ENCODE assay signal across 8 cellular contexts in genomic region chr12:48882325-48882687, GRCh38. TPM values are rescaled to one million over a fixed set of nuclear protein-coding genes. Genes with fewer than 3 reads are reported as not detected.
DNase-seq lines count a peak whose midpoint lies in the region; ATAC-seq, FAIRE-seq and TF ChIP-seq lines count a peak whose summit lies in the region.

No MANE protein-coding gene starts in this region.

- no peaks in the 10 kb centered on the region for H3K9me2 ChIP-seq in Karpas-422 (replicated peaks; ENCODE audit: insufficient read depth, low read length)

- no peaks in the 10 kb centered on the region for H4K20me1 ChIP-seq in Karpas-422 (ENCODE audit: insufficient read depth, low read depth, low read length)

- H3K27ac ChIP-seq in breast epithelium (peak overlapping the region; percentile 13 to 45), esophagus muscularis mucosa (replicated peaks in 1 of 4) (peak overlapping the region; percentile 7 to 45 (median 29)), right lobe of liver (peak overlapping the region; percentile 68 to 80 (median 80)), uterus (peak overlapping the region; percentile 36 to 68), Karpas-422 (ENCODE audit: low read length) (no peak overlapping the region)

- CTCF ChIA-PET in MCF 10A (lab: Yijun Ruan, JAX), result interaction anchor here (1.4 to 4.8 kb wide), 3 partner anchors 8 to 54 kb away, joined by 4 to 24 read pairs (median 11); partner anchors contain the start of gene DDX23

- TF ChIP-seq POLR2A in breast epithelium (IDR thresholded peaks at IDR 0.05) (no peak), esophagus muscularis mucosa (IDR thresholded peaks at IDR 0.05; ENCODE audit: low read depth) (no peak), right lobe of liver (IDR thresholded peaks at IDR 0.05) (no peak), uterus (IDR thresholded peaks at IDR 0.05) (no peak)

- peaks cover 6% of the 10 kb centered on the region for H3K36me3 Mint-ChIP-seq in MCF 10A (ENCODE audit: insufficient read depth, unreplicated experiment)

- ATAC-seq in right lobe of liver (peak in 3 of 4 donors; percentile 8 to 44 (median 42)), HG03108 (IDR thresholded peaks at IDR 0.05; ENCODE audit: unreplicated experiment) (no peak)

- no peak overlapping the region for H3K9ac ChIP-seq in Karpas-422 (ENCODE audit: low read length)

- no peak overlapping the region for H3K4me3 Mint-ChIP-seq in MCF 10A (ENCODE audit: unreplicated experiment)

- H3K79me2 ChIP-seq in Karpas-422 (ENCODE audit: low read length), result no peaks in the 10 kb centered on the region

- H3K27me3 ChIP-seq in breast epithelium, result no peaks in the 10 kb centered on the region
- peaks cover 0 to 44% (median 1%) of the 10 kb centered on the region in 4 donors for H3K27me3 ChIP-seq in esophagus muscularis mucosa
- no peaks in the 10 kb centered on the region for H3K27me3 ChIP-seq in right lobe of liver
- H3K27me3 ChIP-seq in uterus, result no peaks in the 10 kb centered on the region
- no peaks in the 10 kb centered on the region for H3K27me3 ChIP-seq in Karpas-422 (ENCODE audit: low read length)

- WGBS in esophagus muscularis mucosa, result 12% methylated on average over 10 of the region's 10 CpGs
- WGBS in right lobe of liver (ENCODE audit: insufficient coverage, low coverage, low lambda C conversion rate, missing lambda C conversion rate), result 16% methylated on average over 9 of the region's 10 CpGs

- H3K27ac Mint-ChIP-seq in MCF 10A (ENCODE audit: low read depth, unreplicated experiment), result no peak overlapping the region

- no peak for FAIRE-seq in D721Med (lab: Jason Lieb, UNC)

- H3K9me3 ChIP-seq in breast epithelium (no peaks in the 10 kb centered on the region), esophagus muscularis mucosa (no peaks in the 10 kb centered on the region), right lobe of liver (no peaks in the 10 kb centered on the region), uterus (no peaks in the 10 kb centered on the region), Karpas-422 (ENCODE audit: low read length) (no peaks in the 10 kb centered on the region)

- intact Hi-C loops in breast epithelium (cut with DNase I; ENCODE audit: low total_unique reads) (no loop called here), MCF 10A (cut with micrococcal nuclease) (no loop called here), esophagus muscularis mucosa (cut with DNase I) (no loop called here), right lobe of liver (cut with DNase I) (no loop called here), uterus (cut with DNase I; ENCODE audit: low total_unique reads) (no loop called here)

- TF ChIP-seq CTCF in breast epithelium (IDR thresholded peaks at IDR 0.05), result no peak
- no peak for TF ChIP-seq CTCF in MCF 10A (IDR thresholded peaks at IDR 0.05; ENCODE audit: unreplicated experiment)
- TF ChIP-seq CTCF in esophagus muscularis mucosa (IDR thresholded peaks at IDR 0.05), result no peak
- no peak for TF ChIP-seq CTCF in right lobe of liver (IDR thresholded peaks at IDR 0.05)
- TF ChIP-seq CTCF in uterus (IDR thresholded peaks at IDR 0.05), result no peak
- TF ChIP-seq CTCF in D721Med (IDR thresholded peaks at IDR 0.05; ENCODE audit: insufficient read depth, missing control alignments), result no peak

- POLR2A ChIA-PET in MCF 10A (lab: Yijun Ruan, JAX), result interaction anchor here (1.2 kb wide), 1 partner anchor 15 kb away, joined by 3 read pairs; no protein-coding TSS in a partner anchor

- BruUV-seq in MCF 10A (replicated peaks; lab: Mats Ljungman, UMichigan), result no TSS peak

- H3K9me3 Mint-ChIP-seq in MCF 10A (ENCODE audit: unreplicated experiment), result no peaks in the 10 kb centered on the region

- peak; percentile 19 for TF ChIP-seq EP300 in esophagus muscularis mucosa (IDR thresholded peaks at IDR 0.05)

- peaks cover 27% of the 10 kb centered on the region for H3K27me3 Mint-ChIP-seq in MCF 10A (ENCODE audit: insufficient read depth, unreplicated experiment)

- H3K4me2 ChIP-seq in Karpas-422 (ENCODE audit: low read depth, low read length, poor library complexity, severe bottlenecking), result no peak overlapping the region

- H2AFZ ChIP-seq in Karpas-422 (ENCODE audit: low read length), result no peak overlapping the region

- peaks cover 8% of the 10 kb centered on the region for H3K4me1 Mint-ChIP-seq in MCF 10A (ENCODE audit: insufficient read depth, unreplicated experiment)

- H3K4me3 ChIP-seq in breast epithelium, result peak overlapping the region in 2 of 3 donors; percentile 15 to 42
- peak overlapping the region; percentile 1 to 30 (median 21) for H3K4me3 ChIP-seq in esophagus muscularis mucosa
- no peak overlapping the region for H3K4me3 ChIP-seq in right lobe of liver
- H3K4me3 ChIP-seq in uterus, result no peak overlapping the region
- no peak overlapping the region for H3K4me3 ChIP-seq in Karpas-422 (ENCODE audit: low read length)

- no peaks in the 10 kb centered on the region for H3K36me3 ChIP-seq in breast epithelium
- H3K36me3 ChIP-seq in esophagus muscularis mucosa, result no peaks in the 10 kb centered on the region
- no peaks in the 10 kb centered on the region for H3K36me3 ChIP-seq in right lobe of liver
- no peaks in the 10 kb centered on the region for H3K36me3 ChIP-seq in uterus
- H3K36me3 ChIP-seq in Karpas-422 (ENCODE audit: insufficient read depth, low read length), result no peaks in the 10 kb centered on the region

- no peaks in the 10 kb centered on the region for H3K4me1 ChIP-seq in breast epithelium
- peaks cover 8 to 20% (median 14%) of the 10 kb centered on the region in 4 donors for H3K4me1 ChIP-seq in esophagus muscularis mucosa
- H3K4me1 ChIP-seq in right lobe of liver, result peaks cover 0 to 57% (median 25%) of the 10 kb centered on the region in 4 donors
- H3K4me1 ChIP-seq in uterus, result no peaks in the 10 kb centered on the region
- H3K4me1 ChIP-seq in Karpas-422 (ENCODE audit: low read length), result no peaks in the 10 kb centered on the region

- DNase-seq in breast epithelium (ENCODE audit: low spot score in 2 of 2) (no peak), MCF 10A (ENCODE audit: unreplicated experiment) (no peak), esophagus muscularis mucosa (ENCODE audit: extremely low spot score) (no peak), right lobe of liver (peak in 1 of 3 donors; percentile 40), uterus (peak in 1 of 2 donors; percentile 31), D721Med (ENCODE audit: insufficient read length, low spot score) (no peak), Karpas-422 (no peak)

RNA-seq across cellular contexts. Expression of gene RND1, which starts 16.6 kb away (rescaled TPM):
- total RNA-seq in breast epithelium, result 1 to 10 TPM; 1.1 to 5.4 (median 3.3) TPM
- 1.0 and 1.2 TPM in 2 replicates for total RNA-seq in MCF 10A (2022)
- 1 to 10 TPM in 1 of 4 donors, under 1 TPM in 2, not detected in 1; 0.29 to 6.5 (median 0.32) TPM for total RNA-seq in esophagus muscularis mucosa
- total RNA-seq in right lobe of liver, result 10 to 100 TPM in 5 of 6 experiments, 1 to 10 TPM in 1; 6.4 to 72.8 (median 17.2) TPM
- total RNA-seq in uterus, result 10 to 100 TPM in 1 of 4 donors, under 1 TPM in 1, not detected in 2; 0.88 to 22.1 TPM
- total RNA-seq in Karpas-422 (2014; rRNA removed; shearing (Covaris generic); ENCODE audit: low replicate concordance), result 0.60 and 1.4 TPM in 2 replicates

RNA-seq across cellular contexts. Expression of gene DDX23, which starts 30.3 kb away (rescaled TPM):
- total RNA-seq in breast epithelium, result 10 to 100 TPM; 65.4 to 89.9 (median 76.0) TPM
- 67.8 and 88.4 TPM in 2 replicates for total RNA-seq in MCF 10A (2022)
- 10 to 100 TPM; 51.1 to 88.3 (median 74.1) TPM for total RNA-seq in esophagus muscularis mucosa
- 10 to 100 TPM; 24.4 to 39.6 (median 31.8) TPM for total RNA-seq in right lobe of liver
- total RNA-seq in uterus, result 100 to 1,000 TPM in 1 of 4 donors, 10 to 100 TPM in 3; 43.8 to 238 (median 81.8) TPM
- 37.0 and 68.0 TPM in 2 replicates for total RNA-seq in Karpas-422 (2014; rRNA removed; shearing (Covaris generic); ENCODE audit: low replicate concordance)

RNA-seq across cellular contexts. Expression of gene FKBP11, which starts 43.0 kb away (rescaled TPM):
- 10 to 100 TPM in 2 of 3 donors, 1 to 10 TPM in 1; 3.7 to 15.7 (median 13.5) TPM for total RNA-seq in breast epithelium
- total RNA-seq in MCF 10A (2022), result 11.0 and 13.1 TPM in 2 replicates
- total RNA-seq in esophagus muscularis mucosa, result 1 to 10 TPM; 4.9 to 8.1 (median 7.8) TPM
- 10 to 100 TPM; 34.9 to 59.5 (median 52.5) TPM for total RNA-seq in right lobe of liver
- total RNA-seq in uterus, result 10 to 100 TPM in 1 of 4 donors, 1 to 10 TPM in 3; 1.2 to 22.0 (median 5.5) TPM
- 22.0 and 29.8 TPM in 2 replicates for total RNA-seq in Karpas-422 (2014; rRNA removed; shearing (Covaris generic); ENCODE audit: low replicate concordance)

Comparison
In these comparisons a context has a peak if more than half of its experiments do, and no peak if none do; other contexts are left out.
1. H3K4me3 ChIP-seq: peak in breast epithelium (2 of 3) and esophagus muscularis mucosa (4 of 4); none in right lobe of liver (0 of 3), uterus (0 of 2) and Karpas-422 (single experiment).